ENCODE assay signal across 8 cellular contexts in the genomic region with DNA sequence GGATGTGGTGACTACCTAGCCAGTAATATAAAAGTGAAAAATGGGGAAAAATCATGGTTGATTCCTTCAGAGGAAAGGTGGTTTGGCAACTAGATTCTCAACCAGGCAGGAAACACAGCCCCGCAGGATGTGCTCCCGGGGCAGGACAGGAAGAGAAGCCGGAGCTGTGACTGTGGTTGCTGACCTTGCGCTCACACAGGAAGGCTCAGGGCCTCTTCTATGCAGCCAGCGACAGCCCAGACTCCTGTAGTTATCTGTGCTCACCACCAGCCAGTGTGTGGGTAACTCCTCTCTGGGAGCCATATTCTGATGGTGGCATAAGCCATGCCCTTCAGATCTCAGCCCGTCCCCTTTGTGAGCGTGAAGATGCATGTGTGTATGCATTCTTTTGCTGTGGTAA. TPM values are rescaled to one million over a fixed set of nuclear protein-coding genes. Genes with fewer than 3 reads are reported as not detected.
A peak's percentile ranks its signal among the peaks of the same experiment; 100 is the strongest.
DNase-seq lines count a peak whose midpoint lies in the region; TF ChIP-seq lines count a peak whose summit lies in the region.

No MANE protein-coding gene starts in this region.

- no peaks in the 10 kb centered on the region for H3K9me3 Mint-ChIP-seq in activated T-helper 2 cell treated with anti-CD3 and anti-CD28 coated beads, Interferon-gamma antibody, Interleukin-2, Interleukin-4, amounts not matched to agents 10 μg/mL and 5 μg/mL and 100 μg/mL, durations not matched to agents 14 hours and 24 hours and 36 hours

- no peaks in the 10 kb centered on the region for H3K27me3 Mint-ChIP-seq in activated T-helper 2 cell treated with anti-CD3 and anti-CD28 coated beads, Interferon-gamma antibody, Interleukin-2, Interleukin-4, amounts not matched to agents 10 μg/mL and 5 μg/mL and 100 μg/mL, durations not matched to agents 14 hours and 24 hours and 36 hours (ENCODE audit: low read depth)

- H3K4me1 Mint-ChIP-seq in activated T-helper 2 cell treated with anti-CD3 and anti-CD28 coated beads, Interferon-gamma antibody, Interleukin-2, Interleukin-4, amounts not matched to agents 10 μg/mL and 5 μg/mL and 100 μg/mL, durations not matched to agents 14 hours and 24 hours and 36 hours (ENCODE audit: low read depth), result peaks cover 35% of the 10 kb centered on the region

- peak overlapping the region; percentile 78 for H3K27ac Mint-ChIP-seq in activated T-helper 2 cell treated with anti-CD3 and anti-CD28 coated beads, Interferon-gamma antibody, Interleukin-2, Interleukin-4, amounts not matched to agents 10 μg/mL and 5 μg/mL and 100 μg/mL, durations not matched to agents 14 hours and 24 hours and 36 hours

- TF ChIP-seq CTCF in stomach (IDR thresholded peaks at IDR 0.05), result no peak

- no peak for TF ChIP-seq POLR2A in stomach (IDR thresholded peaks at IDR 0.05)

- TF ChIP-seq EP300 in stomach (IDR thresholded peaks at IDR 0.05), result no peak

- peak overlapping the region in 3 of 5 donors; percentile 7 to 33 (median 21) for H3K27ac ChIP-seq in stomach

- peaks cover 0 to 21% (median 12%) of the 10 kb centered on the region in 4 donors for H3K4me1 ChIP-seq in stomach

- H3K27me3 ChIP-seq in stomach, result no peaks in the 10 kb centered on the region

- peak; percentile 24 for DNase-seq in activated naive CD4-positive, alpha-beta T cell treated with Interleukin-2 at 50 U/mL for 16 hours
- no peak for DNase-seq in activated naive CD4-positive, alpha-beta T cell treated with anti-CD3 and anti-CD28 coated beads, Interleukin-2, amount 50 U/mL, for 16 hours
- peak; percentile 45 for DNase-seq in activated T-helper 2 cell treated with anti-CD3 and anti-CD28 coated beads, Interferon-gamma antibody, Interleukin-2, Interleukin-4, amounts not matched to agents 10 μg/mL and 5 μg/mL and 100 μg/mL, durations not matched to agents 14 hours and 24 hours and 36 hours (ENCODE audit: low spot score)
- DNase-seq in iPS-NIHi7 (ENCODE audit: extremely low spot score) (peak; percentile 55), stomach (no peak), DMS53 (lab: John Stamatoyannopoulos, UW) (no peak), NCI-H82 (lab: John Stamatoyannopoulos, UW) (no peak), NCI-H345 (lab: John Stamatoyannopoulos, UW) (no peak)

- no peaks in the 10 kb centered on the region for H3K9me3 ChIP-seq in stomach

- 59 to 79% (median 63%) methylated on average over 7 of the region's 7 CpGs for WGBS in stomach, 5 donors

- H3K36me3 ChIP-seq in stomach, result peaks cover 13 to 84% (median 76%) of the 10 kb centered on the region in 4 donors

- no peak overlapping the region for H3K4me3 ChIP-seq in stomach

- peak overlapping the region; percentile 32 for H3K4me3 Mint-ChIP-seq in activated T-helper 2 cell treated with anti-CD3 and anti-CD28 coated beads, Interferon-gamma antibody, Interleukin-2, Interleukin-4, amounts not matched to agents 10 μg/mL and 5 μg/mL and 100 μg/mL, durations not matched to agents 14 hours and 24 hours and 36 hours (ENCODE audit: low read depth)

- peaks cover 71% of the 10 kb centered on the region for H3K36me3 Mint-ChIP-seq in activated T-helper 2 cell treated with anti-CD3 and anti-CD28 coated beads, Interferon-gamma antibody, Interleukin-2, Interleukin-4, amounts not matched to agents 10 μg/mL and 5 μg/mL and 100 μg/mL, durations not matched to agents 14 hours and 24 hours and 36 hours (ENCODE audit: low read depth)

- intact Hi-C loops in activated T-helper 2 cell treated with anti-CD3 and anti-CD28 coated beads, Interferon-gamma antibody, Interleukin-2, Interleukin-4, amounts not matched to agents 10 μg/mL and 5 μg/mL and 100 μg/mL, durations not matched to agents 14 hours and 24 hours and 36 hours (cut with micrococcal nuclease), result loop anchor here (2.0 to 5.0 kb wide), 2 partner anchors 52 to 66 kb away; no protein-coding TSS in a partner anchor
- intact Hi-C loops in stomach (cut with DNase I; ENCODE audit: low total_unique reads), result no loop called here

RNA-seq across cellular contexts. Expression of a gene that starts 50.7 kb away (rescaled TPM):
- 30.3 and 30.7 TPM in 2 replicates for total RNA-seq in activated T-helper 2 cell treated with anti-CD3 and anti-CD28 coated beads, Interferon-gamma antibody, Interleukin-2, Interleukin-4, amounts not matched to agents 10 μg/mL and 5 μg/mL and 100 μg/mL, durations not matched to agents 14 hours and 24 hours and 36 hours
- 10 to 100 TPM; 10.5 to 31.6 (median 20.4) TPM for total RNA-seq in stomach
- 10 to 100 TPM; 16.2 to 31.4 (median 29.0) TPM for polyA plus RNA-seq in stomach

Comparison
In these comparisons a context has a peak if more than half of its experiments do, and no peak if none do; other contexts are left out.
1. DNase-seq: peak in activated naive CD4-positive, alpha-beta T cell treated with Interleukin-2 at 50 U/mL for 16 hours (single experiment), activated T-helper 2 cell treated with anti-CD3 and anti-CD28 coated beads, Interferon-gamma antibody, Interleukin-2, Interleukin-4, amounts not matched to agents 10 μg/mL and 5 μg/mL and 100 μg/mL, durations not matched to agents 14 hours and 24 hours and 36 hours (single experiment) and iPS-NIHi7 (single experiment); none in activated naive CD4-positive, alpha-beta T cell treated with anti-CD3 and anti-CD28 coated beads, Interleukin-2, amount 50 U/mL, for 16 hours (single experiment), stomach (single experiment), DMS53 (single experiment), NCI-H82 (single experiment) and NCI-H345 (single experiment).